ENCODE assay signal across 23 cellular contexts in genomic region chr15:88390502-88390901, GRCh38.
DNase-seq lines count a peak whose midpoint lies in the region; ATAC-seq, FAIRE-seq and TF ChIP-seq lines count a peak whose summit lies in the region.
"Had no signal": no experiment of that assay in that cellular context is flagged by ENCODE, and none has a peak within 500 bp of the region (broad histone marks: within the 10 kb centered on the region; RNA-seq: fewer than 3 reads in every experiment).

No MANE protein-coding gene starts in this region.

- 58% methylated on average over 2 of the region's 2 CpGs for WGBS in right cardiac atrium
- 36% methylated on average over 2 of the region's 2 CpGs for WGBS in A549 (ENCODE audit: missing lambda C conversion rate)

- no peak overlapping the region for H3K27ac Mint-ChIP-seq in CD14-positive monocyte
- H3K27ac Mint-ChIP-seq: B cell; CD4-positive, alpha-beta memory T cell had no signal

- POLR2A ChIA-PET in A549 (lab: Yijun Ruan, JAX), result no interaction called here

- TF ChIP-seq POLR2A in A549 (IDR thresholded peaks at IDR 0.05; ENCODE audit: low read length), result no peak

- H3K4me3 ChIP-seq in right cardiac atrium (ENCODE audit: low read length) (no peak overlapping the region), A549 (no peak overlapping the region)
- H3K4me3 ChIP-seq: BLaER1 treated with 17β-estradiol and CSF1 and Interleukin-3, amounts not matched to agents 10 nM and 100 nM had no signal

- H3K9me3 ChIP-seq in right cardiac atrium (ENCODE audit: control insufficient read depth, low read length) (no peaks in the 10 kb centered on the region), A549 (no peaks in the 10 kb centered on the region)

- FAIRE-seq in A549 (lab: Jason Lieb, UNC), result no peak
- FAIRE-seq: A204.1, G401.6, GM12891, GM19239 had no signal

- TF ChIP-seq CTCF in A549 (IDR thresholded peaks at IDR 0.05), result no peak
- TF ChIP-seq CTCF in CD14-positive monocyte (IDR thresholded peaks at IDR 0.05), result no peak

- H3K4me3 Mint-ChIP-seq in CD14-positive monocyte, result no peak overlapping the region
- H3K4me3 Mint-ChIP-seq: B cell; CD4-positive, alpha-beta memory T cell; CD4-positive, CD25-positive, alpha-beta regulatory T cell; CD8-positive, alpha-beta memory T cell had no signal

- no peaks in the 10 kb centered on the region for H3K27me3 ChIP-seq in right cardiac atrium (ENCODE audit: control insufficient read depth, insufficient read depth)
- H3K27me3 ChIP-seq: BLaER1 treated with 17β-estradiol and CSF1 and Interleukin-3, amounts not matched to agents 10 nM and 100 nM had no signal

- H3K4me1 ChIP-seq in right cardiac atrium (ENCODE audit: control insufficient read depth, insufficient read depth, low read length) (no peaks in the 10 kb centered on the region), A549 (peaks cover 96% of the 10 kb centered on the region)

- peak; percentile 4 for DNase-seq in cardiac septum (ENCODE audit: low spot score)
- no peak for DNase-seq in right cardiac atrium
- DNase-seq in A549 (ENCODE audit: low read depth in 1 of 2, low spot score in 1 of 2), result no peak
- peak; percentile 3 for DNase-seq in CD14-positive monocyte (ENCODE audit: low spot score)
- no peak for DNase-seq in HuH-7.5 (ENCODE audit: low spot score)
- DNase-seq in DMS153 treated with DMSO at 0.1 percent for 48 hours (lab: John Stamatoyannopoulos, UW; ENCODE audit: unreplicated experiment), result no peak
- DNase-seq: 8988T; AML-193; CD4-positive, alpha-beta memory T cell; CD4-positive, CD25-positive, alpha-beta regulatory T cell; CD8-positive, alpha-beta memory T cell; COR-L47; DMS 273 treated with DMSO at 0.1 percent for 48 hours; DMS153; DMS79 treated with DMSO at 0.1 percent for 48 hours; GF-D8 had no signal

- ATAC-seq in right cardiac atrium, result no peak
- ATAC-seq in A549, result no peak

- H3K27ac ChIP-seq in right cardiac atrium (ENCODE audit: low read length), result no peak overlapping the region
- peak overlapping the region; percentile 90 to 97 for H3K27ac ChIP-seq in A549
- H3K27ac ChIP-seq: C4-2B had no signal

- no peaks in the 10 kb centered on the region for H3K36me3 Mint-ChIP-seq in CD14-positive monocyte
- H3K36me3 Mint-ChIP-seq: CD4-positive, alpha-beta memory T cell; CD4-positive, CD25-positive, alpha-beta regulatory T cell had no signal

- peaks cover 0 to 5% (median 0%) of the 10 kb centered on the region in 7 donors for H3K9me3 Mint-ChIP-seq in CD14-positive monocyte

- peaks cover 4 to 5% (median 5%) of the 10 kb centered on the region in 3 donors for H3K27me3 Mint-ChIP-seq in CD14-positive monocyte (ENCODE audit: low read depth in 3 of 3)
- H3K27me3 Mint-ChIP-seq: B cell had no signal

- H3K4me1 Mint-ChIP-seq in CD14-positive monocyte, result peaks cover 15% of the 10 kb centered on the region
- H3K4me1 Mint-ChIP-seq: CD4-positive, alpha-beta memory T cell; CD8-positive, alpha-beta memory T cell had no signal

- TF ChIP-seq RAD21 in A549 (conservative IDR thresholded peaks at IDR 0.05 in 1 of 2, IDR thresholded peaks at IDR 0.05 in 1 of 2), result no peak

- no peak overlapping the region for H3K4me2 ChIP-seq in A549

- intact Hi-C loops in cardiac septum (cut with DNase I) (no loop called here), right cardiac atrium (cut with DNase I) (no loop called here), CD14-positive monocyte (cut with micrococcal nuclease) (no loop called here)

- no peak for TF ChIP-seq EP300 in A549 (IDR thresholded peaks at IDR 0.05)

- CTCF ChIA-PET in A549 (lab: Yijun Ruan, JAX), result interaction anchor here (1.4 to 1.9 kb wide), 2 partner anchors 13 to 95 kb away, joined by 3 to 6 read pairs; no protein-coding TSS in a partner anchor

TF ChIP-seq in A549, 52 proteins besides CTCF, POLR2A, EP300 and RAD21:
- TF ChIP-seq EHF (CRISPR knock-in tag; IDR thresholded peaks at IDR 0.05), result no peak
- TF ChIP-seq CHD2 (IDR thresholded peaks at IDR 0.05; ENCODE audit: low read length, partially characterized antibody), result no peak
- TF ChIP-seq CBX2 (IDR thresholded peaks at IDR 0.05; ENCODE audit: borderline replicate concordance, low read depth), result no peak
- TF ChIP-seq MAX (IDR thresholded peaks at IDR 0.05), result no peak
- TF ChIP-seq CEBPB (IDR thresholded peaks at IDR 0.05), result no peak
- TF ChIP-seq CBX8 (IDR thresholded peaks at IDR 0.05), result no peak
- no peak for TF ChIP-seq PBX3 (IDR thresholded peaks at IDR 0.05)
- no peak for TF ChIP-seq HOXB13 (CRISPR knock-in tag; IDR thresholded peaks at IDR 0.05; ENCODE audit: low read depth)
- TF ChIP-seq RARB (CRISPR knock-in tag; IDR thresholded peaks at IDR 0.05), result no peak
- TF ChIP-seq SREBF2 (IDR thresholded peaks at IDR 0.05), result no peak
- TF ChIP-seq CHD4 (IDR thresholded peaks at IDR 0.05; ENCODE audit: borderline replicate concordance), result no peak
- no peak for TF ChIP-seq HOXB5 (CRISPR knock-in tag; IDR thresholded peaks at IDR 0.05)
- no peak for TF ChIP-seq ZFP36 (IDR thresholded peaks at IDR 0.05; ENCODE audit: borderline replicate concordance, partially characterized antibody)
- no peak for TF ChIP-seq GATA3 (IDR thresholded peaks at IDR 0.05; ENCODE audit: borderline replicate concordance)
- TF ChIP-seq ATOH8 (CRISPR knock-in tag; IDR thresholded peaks at IDR 0.05; ENCODE audit: low read depth), result no peak
- TF ChIP-seq E2F6 (IDR thresholded peaks at IDR 0.05; ENCODE audit: borderline replicate concordance, low read depth), result no peak
- TF ChIP-seq NFE2L2 (conservative IDR thresholded peaks at IDR 0.05; ENCODE audit: low read length), result no peak
- no peak for TF ChIP-seq ZSCAN20 (CRISPR knock-in tag; IDR thresholded peaks at IDR 0.05)
- no peak for TF ChIP-seq RNF2 (IDR thresholded peaks at IDR 0.05; ENCODE audit: borderline replicate concordance, low read depth)
- TF ChIP-seq FOXS1 (CRISPR knock-in tag; IDR thresholded peaks at IDR 0.05), result no peak

Comparison
In these comparisons a context has a peak if more than half of its experiments do, and no peak if none do; other contexts are left out.
1. DNase-seq: peak in cardiac septum (single experiment) and CD14-positive monocyte (single experiment); none in right cardiac atrium (0 of 3), A549 (0 of 2), HuH-7.5 (single experiment) and DMS153 treated with DMSO at 0.1 percent for 48 hours (single experiment).